Comparison of ENCODE assay signal across 8 cellular contexts in genomic region chr20:31663838-31664695, GRCh38. TPM values are rescaled to one million over a fixed set of nuclear protein-coding genes. Genes with fewer than 3 reads are reported as not detected.
DNase-seq lines count a peak whose midpoint lies in the region; ATAC-seq and TF ChIP-seq lines count a peak whose summit lies in the region.

No MANE protein-coding gene starts in this region.

- ATAC-seq in left ventricle myocardium superior = peak; percentile 6
- no peak for ATAC-seq in stimulated activated naive CD8-positive, alpha-beta T cell treated with anti-CD3 and anti-CD28 coated beads, Interleukin-15, amount 100 ng/mL, for 72 hours

- no peak for TF ChIP-seq CTCF in PC-9 (conservative IDR thresholded peaks at IDR 0.05)
- no peak for TF ChIP-seq CTCF in BE2C (IDR thresholded peaks at IDR 0.05; ENCODE audit: low read depth, low read length)

- intact Hi-C loops in PC-9 (cut with micrococcal nuclease; ENCODE audit: unreplicated experiment) = no loop called here
- intact Hi-C loops in left ventricle myocardium superior (cut with micrococcal nuclease) = loop anchor here (5.0 kb wide), 1 partner anchor 58 kb away; the partner anchor contains the start of gene BCL2L1

- peak overlapping the region; percentile 0 to 96 for H3K27ac Mint-ChIP-seq in stimulated activated naive CD8-positive, alpha-beta T cell treated with anti-CD3 and anti-CD28 coated beads, Interleukin-15, amount 100 ng/mL, for 72 hours

- POLR2A ChIA-PET in PC-9 (lab: Charles Lee; ENCODE audit: unreplicated experiment) = interaction anchor here (0.6 to 0.8 kb wide), 3 partner anchors 31 to 59 kb away, joined by 5 to 7 read pairs (median 5); partner anchors contain the start of gene BCL2L1

- H3K27me3 ChIP-seq in PC-9 (ENCODE audit: insufficient read depth, low read depth) (no peaks in the 10 kb centered on the region), BE2C (no peaks in the 10 kb centered on the region)

- no peaks in the 10 kb centered on the region for H3K9me3 Mint-ChIP-seq in stimulated activated naive CD8-positive, alpha-beta T cell treated with anti-CD3 and anti-CD28 coated beads, Interleukin-15, amount 100 ng/mL, for 72 hours

- H3K79me2 ChIP-seq in PC-9 (ENCODE audit: low read depth) = peaks cover 30% of the 10 kb centered on the region

- H4K20me1 ChIP-seq in PC-9 (ENCODE audit: insufficient read depth) = peaks cover 22% of the 10 kb centered on the region

- CTCF ChIA-PET in PC-9 (lab: Charles Lee) = interaction anchor here (0.7 to 2.4 kb wide), 3 partner anchors 37 to 60 kb away, joined by 4 to 16 read pairs (median 8); no protein-coding TSS in a partner anchor

- BruUV-seq in PC-9 (replicated peaks; lab: Mats Ljungman, UMichigan) = no TSS peak

- peak overlapping the region; percentile 30; the same call in 1 of the 2 replicates for H3K4me2 ChIP-seq in PC-9

- H3K27ac ChIP-seq in PC-9 = peak overlapping the region; percentile 61

- DNase-seq in NCI-H2081 (lab: John Stamatoyannopoulos, UW) (peak; percentile 46 to 61), NCI-H2081 treated with DMSO at 0.1 percent for 48 hours (lab: John Stamatoyannopoulos, UW) (no peak), PC-9 (no peak), left ventricle myocardium superior (no peak), BE2C (no peak), LoVo (ENCODE audit: low spot score) (no peak), putamen (ENCODE audit: low spot score) (no peak)
- DNase-seq in stimulated activated naive CD8-positive, alpha-beta T cell treated with anti-CD3 and anti-CD28 coated beads, Interleukin-15, amount 100 ng/mL, for 72 hours = no peak

- no peaks in the 10 kb centered on the region for H3K9me2 ChIP-seq in PC-9 (ENCODE audit: insufficient read depth)

- peaks cover 10% of the 10 kb centered on the region; the same call in 1 of the 2 replicates for H3K36me3 ChIP-seq in PC-9 (ENCODE audit: low read depth)
- no peaks in the 10 kb centered on the region; the same call in 1 of the 2 replicates for H3K36me3 ChIP-seq in BE2C

- peaks cover 83% of the 10 kb centered on the region for H3K4me1 Mint-ChIP-seq in stimulated activated naive CD8-positive, alpha-beta T cell treated with anti-CD3 and anti-CD28 coated beads, Interleukin-15, amount 100 ng/mL, for 72 hours

- no peak overlapping the region for H3K4me3 ChIP-seq in PC-9
- no peak overlapping the region for H3K4me3 ChIP-seq in BE2C (ENCODE audit: low read depth, low read length)

- H3F3A ChIP-seq in PC-9 (ENCODE audit: insufficient read depth, low read depth) = peaks cover 74% of the 10 kb centered on the region

- H3K27me3 Mint-ChIP-seq in stimulated activated naive CD8-positive, alpha-beta T cell treated with anti-CD3 and anti-CD28 coated beads, Interleukin-15, amount 100 ng/mL, for 72 hours = no peaks in the 10 kb centered on the region

- H3K4me1 ChIP-seq in PC-9 (replicated peaks; ENCODE audit: insufficient read depth) = peaks cover 53% of the 10 kb centered on the region
- no peaks in the 10 kb centered on the region for H3K4me1 ChIP-seq in BE2C

- no peak overlapping the region for H2AFZ ChIP-seq in PC-9

- no peak overlapping the region for H3K4me3 Mint-ChIP-seq in stimulated activated naive CD8-positive, alpha-beta T cell treated with anti-CD3 and anti-CD28 coated beads, Interleukin-15, amount 100 ng/mL, for 72 hours

- no peaks in the 10 kb centered on the region for H3K9me3 ChIP-seq in PC-9 (ENCODE audit: insufficient read depth, low read depth)
- no peaks in the 10 kb centered on the region for H3K9me3 ChIP-seq in BE2C

RNA-seq across cellular contexts. Expression of gene COX4I2, which starts 26.4 kb away (rescaled TPM):
- total RNA-seq in PC-9 (2021) (not detected in 2 replicates), left ventricle myocardium superior (10.1 TPM)
- 4.2 TPM for polyA plus RNA-seq in BE2C (2012; ENCODE audit: insufficient read depth, insufficient read length, low read depth)

RNA-seq across cellular contexts. Expression of gene BCL2L1, which starts 58.6 kb away (rescaled TPM):
- total RNA-seq in PC-9 (2021) = 125 and 129 TPM in 2 replicates
- 54.8 TPM for total RNA-seq in left ventricle myocardium superior
- 101 TPM for polyA plus RNA-seq in BE2C (2012; ENCODE audit: insufficient read depth, insufficient read length, low read depth)

RNA-seq across cellular contexts. Expression of gene ID1, which starts 59.0 kb away (rescaled TPM):
- total RNA-seq in PC-9 (2021) = 74.4 and 164 TPM in 2 replicates
- total RNA-seq in left ventricle myocardium superior = 99.2 TPM
- 40.6 TPM for polyA plus RNA-seq in BE2C (2012; ENCODE audit: insufficient read depth, insufficient read length, low read depth)

Comparison
In these comparisons a context has a peak if more than half of its experiments do, and no peak if none do; other contexts are left out.
1. DNase-seq: peak in NCI-H2081 (2 of 2); none in NCI-H2081 treated with DMSO at 0.1 percent for 48 hours (single experiment), PC-9 (0 of 2), left ventricle myocardium superior (single experiment), stimulated activated naive CD8-positive, alpha-beta T cell treated with anti-CD3 and anti-CD28 coated beads, Interleukin-15, amount 100 ng/mL, for 72 hours (0 of 2), BE2C (single experiment), LoVo (single experiment) and putamen (single experiment).
2. RNA of gene COX4I2, which starts 26.4 kb away (total RNA-seq): 10.1 TPM in left ventricle myocardium superior (single experiment); not detected in PC-9; every median in the first group is over 10 times any median in the second.